Comparison of ENCODE assay signal across 30 cellular contexts in the genomic region with DNA sequence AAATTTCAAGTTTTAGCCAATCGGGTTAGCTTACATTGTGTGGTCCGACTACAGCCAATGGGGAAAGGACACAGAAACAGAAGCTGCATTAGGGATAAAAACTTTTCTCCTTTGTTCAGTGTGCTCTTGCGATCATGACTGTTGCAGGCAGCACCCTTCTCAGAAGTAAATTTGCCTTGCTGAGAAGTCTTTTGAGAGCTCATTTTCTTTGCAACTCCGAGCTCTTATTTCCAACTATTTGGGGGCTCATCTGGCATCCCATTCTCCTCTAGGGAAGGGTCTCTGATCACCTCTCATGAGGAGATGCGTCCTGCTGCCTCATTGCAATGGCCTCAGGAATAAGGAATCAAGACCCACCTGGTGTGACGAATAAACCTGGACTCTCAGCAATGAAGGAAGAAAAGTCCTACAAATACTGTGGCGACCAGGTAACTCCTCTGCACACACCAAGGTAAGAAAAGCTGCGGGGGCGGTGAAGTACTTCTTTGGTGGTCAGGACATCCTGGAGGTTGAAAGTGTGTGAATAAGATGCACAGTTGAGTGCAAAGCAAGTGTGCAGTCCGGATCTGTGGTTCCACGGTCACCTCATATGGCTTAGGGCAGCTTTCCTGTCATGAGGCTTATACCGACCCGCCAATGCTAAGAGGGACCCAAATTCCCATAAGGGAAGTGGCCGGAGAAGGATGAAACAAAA. TPM values are rescaled to one million over a fixed set of nuclear protein-coding genes. Genes with fewer than 3 reads are reported as not detected.
A peak's percentile ranks its signal among the peaks of the same experiment; 100 is the strongest.
DNase-seq lines count a peak whose midpoint lies in the region; ATAC-seq, FAIRE-seq and TF ChIP-seq lines count a peak whose summit lies in the region.
"Had no signal": no experiment of that assay in that cellular context is flagged by ENCODE, and none has a peak within 500 bp of the region (broad histone marks: within the 10 kb centered on the region; RNA-seq: fewer than 3 reads in every experiment).

No MANE protein-coding gene starts in this region.

- H3K9ac ChIP-seq in HepG2 (ENCODE audit: insufficient read depth, low read depth, low read length) = no peak overlapping the region
- no peak overlapping the region for H3K9ac ChIP-seq in fibroblast of lung (ENCODE audit: insufficient read depth, low read length)
- H3K9ac ChIP-seq: parathyroid adenoma had no signal

- TF ChIP-seq EP300 in HepG2 (IDR thresholded peaks at IDR 0.05; ENCODE audit: low read depth in 2 of 2, low read length in 2 of 2) (no peak), HepG2 (CRISPR knock-in tag; IDR thresholded peaks at IDR 0.05; ENCODE audit: borderline replicate concordance) (no peak)

- H3K4me2 ChIP-seq in HepG2 (ENCODE audit: low read depth, low read length) (no peak overlapping the region), fibroblast of lung (ENCODE audit: extremely low read depth, insufficient read depth, low read length) (no peak overlapping the region)

- H3K4me1 ChIP-seq in HepG2 (ENCODE audit: insufficient read depth, low read length) = no peaks in the 10 kb centered on the region
- no peaks in the 10 kb centered on the region for H3K4me1 ChIP-seq in right lobe of liver
- H3K4me1 ChIP-seq in fibroblast of lung (ENCODE audit: control insufficient read depth, extremely low read depth, insufficient read depth, low read length) = no peaks in the 10 kb centered on the region
- H3K4me1 ChIP-seq: colonic mucosa, gastrocnemius medialis, parathyroid adenoma had no signal

- WGBS in HepG2 (ENCODE audit: low lambda C conversion rate) = 96% methylated on average over 14 of the region's 14 CpGs
- WGBS in right lobe of liver (ENCODE audit: insufficient coverage, low coverage, low lambda C conversion rate, missing lambda C conversion rate) = 81% methylated on average over 7 of the region's 14 CpGs

- H3K4me3 ChIP-seq in HepG2 (replicated peaks in 1 of 3; ENCODE audit: insufficient read depth in 1 of 3, low read depth in 2 of 3, low read length in 3 of 3) (no peak overlapping the region), right lobe of liver (no peak overlapping the region), fibroblast of lung (replicated peaks in 1 of 4; ENCODE audit: control extremely low read depth in 1 of 4, insufficient read depth in 1 of 4, low read depth in 3 of 4, low read length in 4 of 4) (no peak overlapping the region)
- H3K4me3 ChIP-seq: colonic mucosa, esophagus muscularis mucosa, gastrocnemius medialis, spleen had no signal

- H3K36me3 ChIP-seq in HepG2 (replicated peaks in 1 of 2; ENCODE audit: control insufficient read depth in 1 of 2, insufficient read depth in 2 of 2, low read length in 2 of 2) = peaks cover 7 to 27% of the 10 kb centered on the region in 2 experiments
- H3K36me3 ChIP-seq in right lobe of liver = peaks cover 0 to 27% (median 10%) of the 10 kb centered on the region in 4 donors
- H3K36me3 ChIP-seq in fibroblast of lung (ENCODE audit: control insufficient read depth, insufficient read depth, low read length) = peaks cover 6% of the 10 kb centered on the region
- H3K36me3 ChIP-seq: colonic mucosa had no signal

- CTCF ChIA-PET in HepG2 (lab: Yijun Ruan, JAX; ENCODE audit: low intra/inter-chr PET ratio, low total read pairs) = no interaction called here

- FAIRE-seq in HepG2 (lab: Jason Lieb, UNC) (no peak), H54 (lab: Jason Lieb, UNC) (no peak)
- FAIRE-seq: G401.6 had no signal

- no peaks in the 10 kb centered on the region for H3K27me3 Mint-ChIP-seq in chondrocyte (ENCODE audit: low read depth)
- H3K27me3 Mint-ChIP-seq: activated CD4-positive, alpha-beta T cell treated with anti-CD3 and anti-CD28 coated beads, Interleukin-2, amount 10 ng/mL, durations not matched to agents 24 days and 14 days; activated CD8-positive, alpha-beta memory T cell treated with anti-CD3 and anti-CD28 coated beads, Interleukin-2, amount 10 ng/mL, durations not matched to agents 7 days and 5 days; B cell had no signal

- BruUV-seq in HepG2 (replicated peaks; lab: Mats Ljungman, UMichigan) = no TSS peak

- TF ChIP-seq CTCF in HepG2 (CRISPR knock-in tag; IDR thresholded peaks at IDR 0.05) (no peak), right lobe of liver (IDR thresholded peaks at IDR 0.05) (no peak), fibroblast of lung (conservative IDR thresholded peaks at IDR 0.05 in 1 of 2, IDR thresholded peaks at IDR 0.05 in 1 of 2; ENCODE audit: low read depth in 1 of 2, low read length in 2 of 2) (no peak), chondrocyte (IDR thresholded peaks at IDR 0.05) (no peak)

- in situ Hi-C loops in HepG2 (cut with HindIII; ENCODE audit: extremely low pct_ligation_motif_present, low pct_unique_long_range_greater_than_20kb) = no loop called here

- H3K36me3 Mint-ChIP-seq in stimulated activated effector memory CD8-positive, alpha-beta T cell treated with anti-CD3 and anti-CD28 coated beads, Interleukin-12 subunit alpha, Interleukin-12 subunit beta, amount 100 ng/mL, for 72 hours = peaks cover 53% of the 10 kb centered on the region
- peaks cover 34% of the 10 kb centered on the region for H3K36me3 Mint-ChIP-seq in chondrocyte (ENCODE audit: low read depth)

- POLR2A ChIA-PET in HepG2 (lab: Yijun Ruan, JAX) = no interaction called here

- intact Hi-C loops in HepG2 (cut with micrococcal nuclease; ENCODE audit: unreplicated experiment) (no loop called here), right lobe of liver (cut with DNase I) (no loop called here)

- DNase-seq in HepG2 (ENCODE audit: low spot score) = no peak
- DNase-seq in right lobe of liver = no peak
- peak; percentile 30 for DNase-seq in amniotic epithelial cell (ENCODE audit: low read depth)
- peak; percentile 7 to 13 for DNase-seq in fibroblast of lung (ENCODE audit: low read depth in 2 of 2)
- DNase-seq in stimulated activated effector memory CD8-positive, alpha-beta T cell treated with anti-CD3 and anti-CD28 coated beads, Interleukin-12 subunit alpha, Interleukin-12 subunit beta, amount 100 ng/mL, for 72 hours (ENCODE audit: low spot score in 2 of 2) = no peak
- DNase-seq in H54 (ENCODE audit: insufficient read length, low spot score) = no peak
- DNase-seq in chondrocyte (ENCODE audit: low spot score) = no peak
- DNase-seq: activated CD4-positive, alpha-beta T cell treated with anti-CD3 and anti-CD28 coated beads, Interleukin-2, amount 10 ng/mL, durations not matched to agents 24 days and 14 days; activated CD8-positive, alpha-beta memory T cell treated with anti-CD3 and anti-CD28 coated beads, Interleukin-2, amount 10 ng/mL, durations not matched to agents 7 days and 5 days; activated naive CD4-positive, alpha-beta T cell; activated T-cell treated with anti-CD3 and anti-CD28 coated beads, Interleukin-2, amount 50 U/mL, for 48 hours; CD8-positive, alpha-beta T cell; colonic mucosa; DMS153; gastrocnemius medialis; HCEC 1CT; hypothalamus; NCI-H524; SHP77 treated with DMSO at 0.1 percent for 48 hours; spleen; SW 1271; T-helper 9 cell; trophoblast cell had no signal

- H3K9me3 ChIP-seq in HepG2 (ENCODE audit: low read length) = peaks cover 14% of the 10 kb centered on the region
- no peaks in the 10 kb centered on the region for H3K9me3 ChIP-seq in right lobe of liver
- H3K9me3 ChIP-seq in fibroblast of lung (ENCODE audit: control insufficient read depth, insufficient read depth, low read depth, low read length) = no peaks in the 10 kb centered on the region
- H3K9me3 ChIP-seq: gastrocnemius medialis had no signal

- H3K4me1 Mint-ChIP-seq in stimulated activated effector memory CD8-positive, alpha-beta T cell treated with anti-CD3 and anti-CD28 coated beads, Interleukin-12 subunit alpha, Interleukin-12 subunit beta, amount 100 ng/mL, for 72 hours = no peaks in the 10 kb centered on the region
- no peaks in the 10 kb centered on the region for H3K4me1 Mint-ChIP-seq in chondrocyte (ENCODE audit: low read depth)
- H3K4me1 Mint-ChIP-seq: activated CD8-positive, alpha-beta memory T cell treated with anti-CD3 and anti-CD28 coated beads, Interleukin-2, amount 10 ng/mL, durations not matched to agents 7 days and 5 days; B cell; nephron had no signal

- H2AFZ ChIP-seq in HepG2 (ENCODE audit: low read length) (no peak overlapping the region), fibroblast of lung (ENCODE audit: low read length) (no peak overlapping the region)
- H2AFZ ChIP-seq: parathyroid adenoma had no signal

- no peak overlapping the region for H3K27ac Mint-ChIP-seq in stimulated activated effector memory CD8-positive, alpha-beta T cell treated with anti-CD3 and anti-CD28 coated beads, Interleukin-12 subunit alpha, Interleukin-12 subunit beta, amount 100 ng/mL, for 72 hours
- H3K27ac Mint-ChIP-seq in chondrocyte (ENCODE audit: unreplicated experiment) = no peak overlapping the region
- H3K27ac Mint-ChIP-seq: activated CD4-positive, alpha-beta T cell treated with anti-CD3 and anti-CD28 coated beads, Interleukin-2, amount 10 ng/mL, durations not matched to agents 24 days and 14 days; activated CD8-positive, alpha-beta memory T cell treated with anti-CD3 and anti-CD28 coated beads, Interleukin-2, amount 10 ng/mL, durations not matched to agents 7 days and 5 days; B cell; CD8-positive, alpha-beta T cell; nephron had no signal

- ATAC-seq in HepG2 = no peak
- no peak for ATAC-seq in right lobe of liver
- no peak for ATAC-seq in stimulated activated effector memory CD8-positive, alpha-beta T cell treated with anti-CD3 and anti-CD28 coated beads, Interleukin-12 subunit alpha, Interleukin-12 subunit beta, amount 100 ng/mL, for 72 hours
- ATAC-seq in HG03378 (IDR thresholded peaks at IDR 0.05; ENCODE audit: unreplicated experiment) = no peak
- ATAC-seq: activated CD8-positive, alpha-beta memory T cell treated with anti-CD3 and anti-CD28 coated beads, Interleukin-2, amount 10 ng/mL, durations not matched to agents 7 days and 5 days; CD8-positive, alpha-beta T cell; gastrocnemius medialis had no signal

- H3K27ac ChIP-seq in HepG2 (ENCODE audit: extremely low read length, insufficient read depth, low read length) (no peak overlapping the region), right lobe of liver (no peak overlapping the region), fibroblast of lung (ENCODE audit: insufficient read depth, low read length) (no peak overlapping the region)
- H3K27ac ChIP-seq: colonic mucosa, esophagus muscularis mucosa, parathyroid adenoma, spleen had no signal

- H3K79me2 ChIP-seq in HepG2 (ENCODE audit: insufficient read depth, low read length) (no peaks in the 10 kb centered on the region), fibroblast of lung (ENCODE audit: control insufficient read depth, insufficient read depth, low read length) (no peaks in the 10 kb centered on the region)
- H3K79me2 ChIP-seq: parathyroid adenoma had no signal

- TF ChIP-seq POLR2A in HepG2 (IDR thresholded peaks at IDR 0.05; ENCODE audit: insufficient read depth in 1 of 2, low read depth in 2 of 2, low read length in 2 of 2) (no peak), right lobe of liver (IDR thresholded peaks at IDR 0.05) (no peak), H54 (IDR thresholded peaks at IDR 0.05; ENCODE audit: low read depth, low read length) (no peak)

- no peaks in the 10 kb centered on the region for H3K27me3 ChIP-seq in HepG2 (ENCODE audit: control insufficient read depth in 1 of 2, insufficient read depth in 2 of 2, low read length in 2 of 2)
- H3K27me3 ChIP-seq in right lobe of liver = no peaks in the 10 kb centered on the region
- no peaks in the 10 kb centered on the region for H3K27me3 ChIP-seq in fibroblast of lung (ENCODE audit: control insufficient read depth, insufficient read depth, low read length)
- H3K27me3 ChIP-seq: colonic mucosa, esophagus muscularis mucosa, gastrocnemius medialis, spleen had no signal

- peaks cover 8% of the 10 kb centered on the region for H3K9me3 Mint-ChIP-seq in stimulated activated effector memory CD8-positive, alpha-beta T cell treated with anti-CD3 and anti-CD28 coated beads, Interleukin-12 subunit alpha, Interleukin-12 subunit beta, amount 100 ng/mL, for 72 hours
- peaks cover 16% of the 10 kb centered on the region for H3K9me3 Mint-ChIP-seq in chondrocyte (ENCODE audit: low read depth)

- no peak for TF ChIP-seq RAD21 in HepG2 (CRISPR knock-in tag; IDR thresholded peaks at IDR 0.05)

- H4K20me1 ChIP-seq in HepG2 (ENCODE audit: insufficient read depth, low read length) = no peaks in the 10 kb centered on the region
- H4K20me1 ChIP-seq in fibroblast of lung (ENCODE audit: control insufficient read depth, extremely low read depth, insufficient read depth, low read length) = no peaks in the 10 kb centered on the region

- H3K4me3 Mint-ChIP-seq in stimulated activated effector memory CD8-positive, alpha-beta T cell treated with anti-CD3 and anti-CD28 coated beads, Interleukin-12 subunit alpha, Interleukin-12 subunit beta, amount 100 ng/mL, for 72 hours = no peak overlapping the region
- H3K4me3 Mint-ChIP-seq in chondrocyte (ENCODE audit: unreplicated experiment) = no peak overlapping the region
- H3K4me3 Mint-ChIP-seq: activated CD4-positive, alpha-beta T cell treated with anti-CD3 and anti-CD28 coated beads, Interleukin-2, amount 10 ng/mL, durations not matched to agents 24 days and 14 days; activated CD8-positive, alpha-beta memory T cell treated with anti-CD3 and anti-CD28 coated beads, Interleukin-2, amount 10 ng/mL, durations not matched to agents 7 days and 5 days; B cell; CD8-positive, alpha-beta T cell; nephron had no signal

RNA-seq across cellular contexts. Expression of a gene that starts 20.4 kb away (rescaled TPM):
- total RNA-seq in HepG2 (2016; rRNA removed; fragmentation: Illumina TruSeq; extraction: Trizol) = 37.1 and 50.3 TPM in 2 replicates
- total RNA-seq in HepG2 (2016; cell fraction: cytosol; rRNA removed; fragmentation: Illumina TruSeq; extraction: Trizol; ENCODE audit: low read depth) = 8.5 and 9.5 TPM in 2 replicates
- total RNA-seq in HepG2 (2016; cell fraction: insoluble cytoplasmic fraction; rRNA removed; fragmentation: Illumina TruSeq; extraction: Trizol) = 38.6 and 50.3 TPM in 2 replicates
- 21.9 and 23.8 TPM in 2 replicates for total RNA-seq in HepG2 (2016; cell fraction: membrane; rRNA removed; fragmentation: Illumina TruSeq; extraction: Trizol)
- total RNA-seq in HepG2 (2016; cell fraction: nucleus; rRNA removed; fragmentation: Illumina TruSeq; extraction: Trizol) = 27.1 and 28.0 TPM in 2 replicates
- 63.8 and 74.9 TPM in 2 replicates for polyA plus RNA-seq in HepG2 (2011; rRNA removed)
- polyA plus RNA-seq in HepG2 (2011; cell fraction: cytosol; rRNA removed) = 63.2 and 67.0 TPM in 2 replicates
- polyA plus RNA-seq in HepG2 (2011; cell fraction: nucleus; rRNA removed) = 46.3 and 57.5 TPM in 2 replicates
- polyA plus RNA-seq in HepG2 (2012) = 54.8 and 56.2 TPM in 2 replicates
- 4.1 and 5.1 TPM in 2 replicates for polyA plus RNA-seq in HepG2 (2016; cell fraction: cytosol; fragmentation: Illumina TruSeq; extraction: Trizol; ENCODE audit: low read depth)
- 41.9 and 42.7 TPM in 2 replicates for polyA plus RNA-seq in HepG2 (2016; cell fraction: insoluble cytoplasmic fraction; fragmentation: Illumina TruSeq; extraction: Trizol; ENCODE audit: low read depth)
- 12.2 and 12.5 TPM in 2 replicates for polyA plus RNA-seq in HepG2 (2016; cell fraction: membrane; fragmentation: Illumina TruSeq; extraction: Trizol; ENCODE audit: low read depth)
- polyA plus RNA-seq in HepG2 (2016; cell fraction: nucleus; fragmentation: Illumina TruSeq; extraction: Trizol; ENCODE audit: insufficient read depth, low read depth) = 48.0 and 49.6 TPM in 2 replicates
- polyA minus RNA-seq in HepG2 (2011; rRNA and poly(A)+ RNA removed; ENCODE audit: low replicate concordance) = 31.6 and 52.4 TPM in 2 replicates
- polyA minus RNA-seq in HepG2 (2011; cell fraction: cytosol; rRNA and poly(A)+ RNA removed) = 51.4 and 54.3 TPM in 2 replicates
- 35.0 and 39.0 TPM in 2 replicates for polyA minus RNA-seq in HepG2 (2011; cell fraction: nucleus; rRNA and poly(A)+ RNA removed)
- 10 to 100 TPM; 12.4 to 19.6 (median 16.5) TPM for total RNA-seq in right lobe of liver
- total RNA-seq in fibroblast of lung = 50.1 and 50.7 TPM in 2 replicates
- polyA plus RNA-seq in fibroblast of lung = 46.7 and 66.7 TPM in 2 replicates
- 25.0 and 32.6 TPM in 2 replicates for polyA plus RNA-seq in fibroblast of lung (2012)
- 15.3 and 16.7 TPM in 2 replicates for polyA minus RNA-seq in fibroblast of lung (ENCODE audit: low replicate concordance)
- total RNA-seq in chondrocyte = 35.3 to 37.0 TPM (median 36.3 TPM) in 3 replicates

RNA-seq across cellular contexts. Expression of a gene that starts 28.4 kb away (rescaled TPM):
- 3.0 and 4.7 TPM in 2 replicates for total RNA-seq in HepG2 (2016; rRNA removed; fragmentation: Illumina TruSeq; extraction: Trizol)
- total RNA-seq in HepG2 (2016; cell fraction: cytosol; rRNA removed; fragmentation: Illumina TruSeq; extraction: Trizol; ENCODE audit: low read depth) = 1.3 and 1.5 TPM in 2 replicates
- 4.3 and 5.0 TPM in 2 replicates for total RNA-seq in HepG2 (2016; cell fraction: insoluble cytoplasmic fraction; rRNA removed; fragmentation: Illumina TruSeq; extraction: Trizol)
- 3.5 and 4.3 TPM in 2 replicates for total RNA-seq in HepG2 (2016; cell fraction: membrane; rRNA removed; fragmentation: Illumina TruSeq; extraction: Trizol)
- 5.5 and 5.8 TPM in 2 replicates for total RNA-seq in HepG2 (2016; cell fraction: nucleus; rRNA removed; fragmentation: Illumina TruSeq; extraction: Trizol)
- 49.5 and 58.8 TPM in 2 replicates for polyA plus RNA-seq in HepG2 (2011; rRNA removed)
- polyA plus RNA-seq in HepG2 (2011; cell fraction: cytosol; rRNA removed) = 41.5 and 43.5 TPM in 2 replicates
- polyA plus RNA-seq in HepG2 (2011; cell fraction: nucleus; rRNA removed) = 45.2 and 57.4 TPM in 2 replicates
- 27.6 and 33.1 TPM in 2 replicates for polyA plus RNA-seq in HepG2 (2012)
- polyA plus RNA-seq in HepG2 (2016; cell fraction: cytosol; fragmentation: Illumina TruSeq; extraction: Trizol; ENCODE audit: low read depth) = 1.3 and 1.9 TPM in 2 replicates
- polyA plus RNA-seq in HepG2 (2016; cell fraction: insoluble cytoplasmic fraction; fragmentation: Illumina TruSeq; extraction: Trizol; ENCODE audit: low read depth) = 3.7 and 4.2 TPM in 2 replicates
- polyA plus RNA-seq in HepG2 (2016; cell fraction: membrane; fragmentation: Illumina TruSeq; extraction: Trizol; ENCODE audit: low read depth) = 3.9 and 4.0 TPM in 2 replicates
- 6.6 and 7.0 TPM in 2 replicates for polyA plus RNA-seq in HepG2 (2016; cell fraction: nucleus; fragmentation: Illumina TruSeq; extraction: Trizol; ENCODE audit: insufficient read depth, low read depth)
- polyA minus RNA-seq in HepG2 (2011; rRNA and poly(A)+ RNA removed; ENCODE audit: low replicate concordance) = 0.05 and 101 TPM in 2 replicates
- 23.1 and 27.3 TPM in 2 replicates for polyA minus RNA-seq in HepG2 (2011; cell fraction: cytosol; rRNA and poly(A)+ RNA removed)
- 39.9 and 40.4 TPM in 2 replicates for polyA minus RNA-seq in HepG2 (2011; cell fraction: nucleus; rRNA and poly(A)+ RNA removed)
- total RNA-seq in right lobe of liver = 10 to 100 TPM; 27.3 to 98.1 (median 53.2) TPM
- total RNA-seq in fibroblast of lung = 11.3 and 20.6 TPM in 2 replicates
- 5.9 and 11.9 TPM in 2 replicates for polyA plus RNA-seq in fibroblast of lung
- 5.3 and 9.5 TPM in 2 replicates for polyA plus RNA-seq in fibroblast of lung (2012)
- 8.9 and 23.4 TPM in 2 replicates for polyA minus RNA-seq in fibroblast of lung (ENCODE audit: low replicate concordance)
- total RNA-seq in chondrocyte = 2.3 to 6.1 TPM (median 2.5 TPM) in 3 replicates
- total RNA-seq: A673; activated CD4-positive, alpha-beta T cell treated with anti-CD3 and anti-CD28 coated beads, Interleukin-2, amount 10 ng/mL, durations not matched to agents 24 days and 14 days; activated CD8-positive, alpha-beta memory T cell treated with anti-CD3 and anti-CD28 coated beads, Interleukin-2, amount 10 ng/mL, durations not matched to agents 7 days and 5 days; B cell had no signal

RNA-seq across cellular contexts. Expression of a gene that starts 59.2 kb away (rescaled TPM):
- 28.6 and 52.8 TPM in 2 replicates for total RNA-seq in HepG2 (2016; rRNA removed; fragmentation: Illumina TruSeq; extraction: Trizol)
- 3.6 and 4.4 TPM in 2 replicates for total RNA-seq in HepG2 (2016; cell fraction: cytosol; rRNA removed; fragmentation: Illumina TruSeq; extraction: Trizol; ENCODE audit: low read depth)
- total RNA-seq in HepG2 (2016; cell fraction: insoluble cytoplasmic fraction; rRNA removed; fragmentation: Illumina TruSeq; extraction: Trizol) = 28.8 and 51.6 TPM in 2 replicates
- 7.6 and 8.6 TPM in 2 replicates for total RNA-seq in HepG2 (2016; cell fraction: membrane; rRNA removed; fragmentation: Illumina TruSeq; extraction: Trizol)
- 22.1 and 23.2 TPM in 2 replicates for total RNA-seq in HepG2 (2016; cell fraction: nucleus; rRNA removed; fragmentation: Illumina TruSeq; extraction: Trizol)
- 6.6 and 7.1 TPM in 2 replicates for polyA plus RNA-seq in HepG2 (2011; rRNA removed)
- 6.9 and 7.6 TPM in 2 replicates for polyA plus RNA-seq in HepG2 (2011; cell fraction: cytosol; rRNA removed)
- polyA plus RNA-seq in HepG2 (2011; cell fraction: nucleus; rRNA removed) = 6.5 and 7.0 TPM in 2 replicates
- 9.7 and 11.8 TPM in 2 replicates for polyA plus RNA-seq in HepG2 (2012)
- 0.63 and 0.69 TPM in 2 replicates for polyA plus RNA-seq in HepG2 (2016; cell fraction: cytosol; fragmentation: Illumina TruSeq; extraction: Trizol; ENCODE audit: low read depth)
- 32.7 and 33.3 TPM in 2 replicates for polyA plus RNA-seq in HepG2 (2016; cell fraction: insoluble cytoplasmic fraction; fragmentation: Illumina TruSeq; extraction: Trizol; ENCODE audit: low read depth)
- polyA plus RNA-seq in HepG2 (2016; cell fraction: membrane; fragmentation: Illumina TruSeq; extraction: Trizol; ENCODE audit: low read depth) = 1.9 and 2.4 TPM in 2 replicates
- polyA plus RNA-seq in HepG2 (2016; cell fraction: nucleus; fragmentation: Illumina TruSeq; extraction: Trizol; ENCODE audit: insufficient read depth, low read depth) = 15.6 and 17.0 TPM in 2 replicates
- polyA minus RNA-seq in HepG2 (2011; rRNA and poly(A)+ RNA removed; ENCODE audit: low replicate concordance) = 21.9 and 30.0 TPM in 2 replicates
- 14.3 and 15.1 TPM in 2 replicates for polyA minus RNA-seq in HepG2 (2011; cell fraction: cytosol; rRNA and poly(A)+ RNA removed)
- polyA minus RNA-seq in HepG2 (2011; cell fraction: nucleus; rRNA and poly(A)+ RNA removed) = 12.9 and 17.3 TPM in 2 replicates
- total RNA-seq in right lobe of liver = 10 to 100 TPM in 1 of 6 experiments, 1 to 10 TPM in 5; 5.7 to 11.3 (median 7.5) TPM
- total RNA-seq in fibroblast of lung = 12.1 and 13.1 TPM in 2 replicates
- polyA plus RNA-seq in fibroblast of lung = 7.7 and 11.2 TPM in 2 replicates
- 6.9 and 10.5 TPM in 2 replicates for polyA plus RNA-seq in fibroblast of lung (2012)
- polyA minus RNA-seq in fibroblast of lung (ENCODE audit: low replicate concordance) = 6.7 and 34.3 TPM in 2 replicates
- 12.2 to 19.2 TPM (median 12.5 TPM) in 3 replicates for total RNA-seq in chondrocyte

Comparison
In these comparisons a context has a peak if more than half of its experiments do, and no peak if none do; other contexts are left out.
1. DNase-seq: peak in amniotic epithelial cell (single experiment) and fibroblast of lung (2 of 2); none in HepG2 (single experiment), right lobe of liver (0 of 3), stimulated activated effector memory CD8-positive, alpha-beta T cell treated with anti-CD3 and anti-CD28 coated beads, Interleukin-12 subunit alpha, Interleukin-12 subunit beta, amount 100 ng/mL, for 72 hours (0 of 2), H54 (single experiment) and chondrocyte (single experiment).